ENCODE assay signal across 1 cellular context in genomic region chr3:45566205-45566604, GRCh38.
TF ChIP-seq lines count a peak whose summit lies in the region.

No MANE protein-coding gene starts in this region.

TF ChIP-seq in K562, 482 proteins besides CTCF, POLR2A, EP300 and RAD21 (continued from another document):
- TF ChIP-seq MGA (IDR thresholded peaks at IDR 0.05) (no peak), ADNP (tag; IDR thresholded peaks at IDR 0.05) (no peak), IRF1 (CRISPR knock-in tag; IDR thresholded peaks at IDR 0.05; ENCODE audit: borderline replicate concordance) (no peak), LARP7 (IDR thresholded peaks at IDR 0.05) (no peak), PPARD (CRISPR knock-in tag; IDR thresholded peaks at IDR 0.05) (no peak), LCOR (CRISPR knock-in tag; IDR thresholded peaks at IDR 0.05) (no peak), KDM5B (IDR thresholded peaks at IDR 0.05; ENCODE audit: insufficient replicate concordance, low read depth, low read length) (no peak), ZNF316 (IDR thresholded peaks at IDR 0.05) (no peak), TRIM28 (IDR thresholded peaks at IDR 0.05) (no peak), MBD2 (IDR thresholded peaks at IDR 0.05; ENCODE audit: borderline replicate concordance, low read depth) (no peak), EWSR1 (IDR thresholded peaks at IDR 0.05; ENCODE audit: borderline replicate concordance, low read depth, partially characterized antibody) (no peak), GTF2E2 (tag; IDR thresholded peaks at IDR 0.05) (no peak), ETS2 (tag; IDR thresholded peaks at IDR 0.05; ENCODE audit: borderline replicate concordance, poor library complexity, severe bottlenecking) (no peak), SMARCA5 (IDR thresholded peaks at IDR 0.05) (no peak), ZC3H11A (IDR thresholded peaks at IDR 0.05; ENCODE audit: low read depth, low read length) (no peak)
